1 cellular context compared by ENCODE assay signal in the genomic region with DNA sequence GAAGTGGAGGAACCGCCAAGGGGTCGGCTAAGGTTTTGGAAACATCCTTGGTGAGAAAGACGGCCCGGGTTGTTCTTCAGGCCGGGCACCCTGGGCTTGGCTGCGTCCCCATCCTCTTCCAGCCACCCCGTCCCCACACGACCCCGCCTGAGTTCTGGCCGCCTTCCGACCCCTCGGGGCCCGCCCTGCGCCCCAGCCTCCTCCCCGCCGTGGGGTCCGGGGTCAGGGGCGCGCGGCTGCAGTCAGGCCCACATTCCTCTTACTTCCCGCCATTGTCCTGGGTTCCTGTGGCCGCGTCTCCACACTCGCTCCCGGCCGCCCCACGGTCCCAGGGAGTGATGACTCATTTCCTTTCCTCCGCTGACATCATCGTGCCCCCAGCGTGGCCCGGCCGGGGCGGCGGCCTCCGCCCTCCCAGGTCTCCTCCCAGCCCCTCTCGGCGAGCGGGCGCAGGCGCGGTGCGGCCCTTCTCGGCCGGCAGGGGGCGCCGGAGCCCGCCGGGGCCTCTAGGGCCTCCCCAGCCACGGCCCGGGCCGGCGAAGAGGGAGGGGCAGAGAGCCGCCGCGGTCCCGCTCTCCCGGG.
A peak's percentile ranks its signal among the peaks of the same experiment; 100 is the strongest.
TF ChIP-seq lines count a peak whose summit lies in the region.

No MANE protein-coding gene starts in this region.

TF ChIP-seq in HepG2, 621 proteins besides CTCF, POLR2A, EP300 and RAD21 (continued from another document and continues in another):
- TF ChIP-seq, protein P1, sequence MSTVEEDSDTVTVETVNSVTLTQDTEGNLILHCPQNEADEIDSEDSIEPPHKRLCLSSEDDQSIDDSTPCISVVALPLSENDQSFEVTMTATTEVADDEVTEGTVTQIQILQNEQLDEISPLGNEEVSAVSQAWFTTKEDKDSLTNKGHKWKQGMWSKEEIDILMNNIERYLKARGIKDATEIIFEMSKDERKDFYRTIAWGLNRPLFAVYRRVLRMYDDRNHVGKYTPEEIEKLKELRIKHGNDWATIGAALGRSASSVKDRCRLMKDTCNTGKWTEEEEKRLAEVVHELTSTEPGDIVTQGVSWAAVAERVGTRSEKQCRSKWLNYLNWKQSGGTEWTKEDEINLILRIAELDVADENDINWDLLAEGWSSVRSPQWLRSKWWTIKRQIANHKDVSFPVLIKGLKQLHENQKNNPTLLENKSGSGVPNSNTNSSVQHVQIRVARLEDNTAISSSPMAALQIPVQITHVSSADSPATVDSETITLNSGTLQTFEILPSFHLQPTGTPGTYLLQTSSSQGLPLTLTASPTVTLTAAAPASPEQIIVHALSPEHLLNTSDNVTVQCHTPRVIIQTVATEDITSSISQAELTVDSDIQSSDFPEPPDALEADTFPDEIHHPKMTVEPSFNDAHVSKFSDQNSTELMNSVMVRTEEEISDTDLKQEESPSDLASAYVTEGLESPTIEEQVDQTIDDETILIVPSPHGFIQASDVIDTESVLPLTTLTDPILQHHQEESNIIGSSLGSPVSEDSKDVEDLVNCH (CRISPR knock-in tag; IDR thresholded peaks at IDR 0.05) = no peak
- no peak for TF ChIP-seq ZNF562 (CRISPR knock-in tag; IDR thresholded peaks at IDR 0.05; ENCODE audit: borderline replicate concordance)
- TF ChIP-seq IRX3 (CRISPR knock-in tag; IDR thresholded peaks at IDR 0.05; ENCODE audit: borderline replicate concordance, low read depth) = 0 out of 2 replicates have a peak, but pooled peaks have one; percentile 68
- TF ChIP-seq, protein P2, sequence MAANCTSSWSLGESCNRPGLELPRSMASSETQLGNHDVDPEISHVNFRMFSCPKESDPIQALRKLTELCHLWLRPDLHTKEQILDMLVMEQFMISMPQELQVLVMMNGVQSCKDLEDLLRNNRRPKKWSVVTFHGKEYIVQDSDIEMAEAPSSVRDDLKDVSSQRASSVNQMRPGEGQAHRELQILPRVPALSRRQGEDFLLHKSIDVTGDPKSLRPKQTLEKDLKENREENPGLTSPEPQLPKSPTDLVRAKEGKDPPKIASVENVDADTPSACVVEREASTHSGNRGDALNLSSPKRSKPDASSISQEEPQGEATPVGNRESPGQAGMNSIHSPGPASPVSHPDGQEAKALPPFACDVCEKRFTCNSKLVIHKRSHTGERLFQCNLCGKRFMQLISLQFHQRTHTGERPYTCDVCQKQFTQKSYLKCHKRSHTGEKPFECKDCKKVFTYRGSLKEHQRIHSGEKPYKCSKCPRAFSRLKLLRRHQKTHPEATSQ (CRISPR knock-in tag; IDR thresholded peaks at IDR 0.05; ENCODE audit: borderline replicate concordance) = 0 out of 2 replicates have a peak, but pooled peaks have one; percentile 43
- TF ChIP-seq ZNF558 (CRISPR knock-in tag; IDR thresholded peaks at IDR 0.05; ENCODE audit: borderline replicate concordance) = peak; percentile 90; the same call in 1 of the 2 replicates
- no peak for TF ChIP-seq ZNF101 (CRISPR knock-in tag; IDR thresholded peaks at IDR 0.05; ENCODE audit: borderline replicate concordance, low read depth)
- TF ChIP-seq CENPT (CRISPR knock-in tag; IDR thresholded peaks at IDR 0.05; ENCODE audit: low read depth) = no peak
- peak; percentile 50; the same call in 1 of the 2 replicates for TF ChIP-seq ZNF430 (CRISPR knock-in tag; IDR thresholded peaks at IDR 0.05)
- peak; percentile 67 for TF ChIP-seq ZNF605 (CRISPR knock-in tag; IDR thresholded peaks at IDR 0.05)
- TF ChIP-seq YY1 (IDR thresholded peaks at IDR 0.05; ENCODE audit: insufficient read depth, insufficient replicate concordance, low read depth, low read length) = peak; percentile 76
- no peak for TF ChIP-seq SMAD9 (CRISPR knock-in tag; IDR thresholded peaks at IDR 0.05)
- no peak for TF ChIP-seq KLF9 (CRISPR knock-in tag; IDR thresholded peaks at IDR 0.05; ENCODE audit: low read depth)
- TF ChIP-seq GABPB1 (CRISPR knock-in tag; IDR thresholded peaks at IDR 0.05) = peak; percentile 91
- no peak for TF ChIP-seq FIP1L1 (IDR thresholded peaks at IDR 0.05; ENCODE audit: borderline replicate concordance, insufficient read depth, low read depth, low read length)
- TF ChIP-seq, protein P3, sequence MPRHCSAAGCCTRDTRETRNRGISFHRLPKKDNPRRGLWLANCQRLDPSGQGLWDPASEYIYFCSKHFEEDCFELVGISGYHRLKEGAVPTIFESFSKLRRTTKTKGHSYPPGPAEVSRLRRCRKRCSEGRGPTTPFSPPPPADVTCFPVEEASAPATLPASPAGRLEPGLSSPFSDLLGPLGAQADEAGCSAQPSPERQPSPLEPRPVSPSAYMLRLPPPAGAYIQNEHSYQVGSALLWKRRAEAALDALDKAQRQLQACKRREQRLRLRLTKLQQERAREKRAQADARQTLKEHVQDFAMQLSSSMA (CRISPR knock-in tag; IDR thresholded peaks at IDR 0.05) = no peak
- TF ChIP-seq ZSCAN30 (CRISPR knock-in tag; IDR thresholded peaks at IDR 0.05) = no peak
- TF ChIP-seq, protein P4, sequence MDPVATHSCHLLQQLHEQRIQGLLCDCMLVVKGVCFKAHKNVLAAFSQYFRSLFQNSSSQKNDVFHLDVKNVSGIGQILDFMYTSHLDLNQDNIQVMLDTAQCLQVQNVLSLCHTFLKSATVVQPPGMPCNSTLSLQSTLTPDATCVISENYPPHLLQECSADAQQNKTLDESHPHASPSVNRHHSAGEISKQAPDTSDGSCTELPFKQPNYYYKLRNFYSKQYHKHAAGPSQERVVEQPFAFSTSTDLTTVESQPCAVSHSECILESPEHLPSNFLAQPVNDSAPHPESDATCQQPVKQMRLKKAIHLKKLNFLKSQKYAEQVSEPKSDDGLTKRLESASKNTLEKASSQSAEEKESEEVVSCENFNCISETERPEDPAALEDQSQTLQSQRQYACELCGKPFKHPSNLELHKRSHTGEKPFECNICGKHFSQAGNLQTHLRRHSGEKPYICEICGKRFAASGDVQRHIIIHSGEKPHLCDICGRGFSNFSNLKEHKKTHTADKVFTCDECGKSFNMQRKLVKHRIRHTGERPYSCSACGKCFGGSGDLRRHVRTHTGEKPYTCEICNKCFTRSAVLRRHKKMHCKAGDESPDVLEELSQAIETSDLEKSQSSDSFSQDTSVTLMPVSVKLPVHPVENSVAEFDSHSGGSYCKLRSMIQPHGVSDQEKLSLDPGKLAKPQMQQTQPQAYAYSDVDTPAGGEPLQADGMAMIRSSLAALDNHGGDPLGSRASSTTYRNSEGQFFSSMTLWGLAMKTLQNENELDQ (CRISPR knock-in tag; IDR thresholded peaks at IDR 0.05; ENCODE audit: borderline replicate concordance) = no peak
- TF ChIP-seq, protein P5, sequence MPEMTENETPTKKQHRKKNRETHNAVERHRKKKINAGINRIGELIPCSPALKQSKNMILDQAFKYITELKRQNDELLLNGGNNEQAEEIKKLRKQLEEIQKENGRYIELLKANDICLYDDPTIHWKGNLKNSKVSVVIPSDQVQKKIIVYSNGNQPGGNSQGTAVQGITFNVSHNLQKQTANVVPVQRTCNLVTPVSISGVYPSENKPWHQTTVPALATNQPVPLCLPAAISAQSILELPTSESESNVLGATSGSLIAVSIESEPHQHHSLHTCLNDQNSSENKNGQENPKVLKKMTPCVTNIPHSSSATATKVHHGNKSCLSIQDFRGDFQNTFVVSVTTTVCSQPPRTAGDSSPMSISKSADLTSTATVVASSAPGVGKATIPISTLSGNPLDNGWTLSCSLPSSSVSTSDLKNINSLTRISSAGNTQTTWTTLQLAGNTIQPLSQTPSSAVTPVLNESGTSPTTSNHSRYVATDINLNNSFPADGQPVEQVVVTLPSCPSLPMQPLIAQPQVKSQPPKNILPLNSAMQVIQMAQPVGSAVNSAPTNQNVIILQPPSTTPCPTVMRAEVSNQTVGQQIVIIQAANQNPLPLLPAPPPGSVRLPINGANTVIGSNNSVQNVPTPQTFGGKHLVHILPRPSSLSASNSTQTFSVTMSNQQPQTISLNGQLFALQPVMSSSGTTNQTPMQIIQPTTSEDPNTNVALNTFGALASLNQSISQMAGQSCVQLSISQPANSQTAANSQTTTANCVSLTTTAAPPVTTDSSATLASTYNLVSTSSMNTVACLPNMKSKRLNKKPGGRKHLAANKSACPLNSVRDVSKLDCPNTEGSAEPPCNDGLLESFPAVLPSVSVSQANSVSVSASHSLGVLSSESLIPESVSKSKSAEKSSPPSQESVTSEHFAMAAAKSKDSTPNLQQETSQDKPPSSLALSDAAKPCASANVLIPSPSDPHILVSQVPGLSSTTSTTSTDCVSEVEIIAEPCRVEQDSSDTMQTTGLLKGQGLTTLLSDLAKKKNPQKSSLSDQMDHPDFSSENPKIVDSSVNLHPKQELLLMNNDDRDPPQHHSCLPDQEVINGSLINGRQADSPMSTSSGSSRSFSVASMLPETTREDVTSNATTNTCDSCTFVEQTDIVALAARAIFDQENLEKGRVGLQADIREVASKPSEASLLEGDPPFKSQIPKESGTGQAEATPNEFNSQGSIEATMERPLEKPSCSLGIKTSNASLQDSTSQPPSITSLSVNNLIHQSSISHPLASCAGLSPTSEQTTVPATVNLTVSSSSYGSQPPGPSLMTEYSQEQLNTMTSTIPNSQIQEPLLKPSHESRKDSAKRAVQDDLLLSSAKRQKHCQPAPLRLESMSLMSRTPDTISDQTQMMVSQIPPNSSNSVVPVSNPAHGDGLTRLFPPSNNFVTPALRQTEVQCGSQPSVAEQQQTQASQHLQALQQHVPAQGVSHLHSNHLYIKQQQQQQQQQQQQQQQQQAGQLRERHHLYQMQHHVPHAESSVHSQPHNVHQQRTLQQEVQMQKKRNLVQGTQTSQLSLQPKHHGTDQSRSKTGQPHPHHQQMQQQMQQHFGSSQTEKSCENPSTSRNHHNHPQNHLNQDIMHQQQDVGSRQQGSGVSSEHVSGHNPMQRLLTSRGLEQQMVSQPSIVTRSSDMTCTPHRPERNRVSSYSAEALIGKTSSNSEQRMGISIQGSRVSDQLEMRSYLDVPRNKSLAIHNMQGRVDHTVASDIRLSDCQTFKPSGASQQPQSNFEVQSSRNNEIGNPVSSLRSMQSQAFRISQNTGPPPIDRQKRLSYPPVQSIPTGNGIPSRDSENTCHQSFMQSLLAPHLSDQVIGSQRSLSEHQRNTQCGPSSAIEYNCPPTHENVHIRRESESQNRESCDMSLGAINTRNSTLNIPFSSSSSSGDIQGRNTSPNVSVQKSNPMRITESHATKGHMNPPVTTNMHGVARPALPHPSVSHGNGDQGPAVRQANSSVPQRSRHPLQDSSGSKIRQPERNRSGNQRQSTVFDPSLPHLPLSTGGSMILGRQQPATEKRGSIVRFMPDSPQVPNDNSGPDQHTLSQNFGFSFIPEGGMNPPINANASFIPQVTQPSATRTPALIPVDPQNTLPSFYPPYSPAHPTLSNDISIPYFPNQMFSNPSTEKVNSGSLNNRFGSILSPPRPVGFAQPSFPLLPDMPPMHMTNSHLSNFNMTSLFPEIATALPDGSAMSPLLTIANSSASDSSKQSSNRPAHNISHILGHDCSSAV (CRISPR knock-in tag; IDR thresholded peaks at IDR 0.05; ENCODE audit: borderline replicate concordance) = no peak
- TF ChIP-seq YEATS2 (CRISPR knock-in tag; IDR thresholded peaks at IDR 0.05; ENCODE audit: borderline replicate concordance) = 0 out of 2 replicates have a peak, but pooled peaks have one; percentile 27
- no peak for TF ChIP-seq ZNF382 (CRISPR knock-in tag; IDR thresholded peaks at IDR 0.05; ENCODE audit: borderline replicate concordance)
- no peak for TF ChIP-seq ZNF891 (CRISPR knock-in tag; IDR thresholded peaks at IDR 0.05)
- TF ChIP-seq PLRG1 (conservative IDR thresholded peaks at IDR 0.05) = no peak
- TF ChIP-seq, protein P6, sequence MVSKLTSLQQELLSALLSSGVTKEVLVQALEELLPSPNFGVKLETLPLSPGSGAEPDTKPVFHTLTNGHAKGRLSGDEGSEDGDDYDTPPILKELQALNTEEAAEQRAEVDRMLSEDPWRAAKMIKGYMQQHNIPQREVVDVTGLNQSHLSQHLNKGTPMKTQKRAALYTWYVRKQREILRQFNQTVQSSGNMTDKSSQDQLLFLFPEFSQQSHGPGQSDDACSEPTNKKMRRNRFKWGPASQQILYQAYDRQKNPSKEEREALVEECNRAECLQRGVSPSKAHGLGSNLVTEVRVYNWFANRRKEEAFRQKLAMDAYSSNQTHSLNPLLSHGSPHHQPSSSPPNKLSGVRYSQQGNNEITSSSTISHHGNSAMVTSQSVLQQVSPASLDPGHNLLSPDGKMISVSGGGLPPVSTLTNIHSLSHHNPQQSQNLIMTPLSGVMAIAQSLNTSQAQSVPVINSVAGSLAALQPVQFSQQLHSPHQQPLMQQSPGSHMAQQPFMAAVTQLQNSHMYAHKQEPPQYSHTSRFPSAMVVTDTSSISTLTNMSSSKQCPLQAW (CRISPR knock-in tag; IDR thresholded peaks at IDR 0.05) = no peak
- TF ChIP-seq, protein P7, sequence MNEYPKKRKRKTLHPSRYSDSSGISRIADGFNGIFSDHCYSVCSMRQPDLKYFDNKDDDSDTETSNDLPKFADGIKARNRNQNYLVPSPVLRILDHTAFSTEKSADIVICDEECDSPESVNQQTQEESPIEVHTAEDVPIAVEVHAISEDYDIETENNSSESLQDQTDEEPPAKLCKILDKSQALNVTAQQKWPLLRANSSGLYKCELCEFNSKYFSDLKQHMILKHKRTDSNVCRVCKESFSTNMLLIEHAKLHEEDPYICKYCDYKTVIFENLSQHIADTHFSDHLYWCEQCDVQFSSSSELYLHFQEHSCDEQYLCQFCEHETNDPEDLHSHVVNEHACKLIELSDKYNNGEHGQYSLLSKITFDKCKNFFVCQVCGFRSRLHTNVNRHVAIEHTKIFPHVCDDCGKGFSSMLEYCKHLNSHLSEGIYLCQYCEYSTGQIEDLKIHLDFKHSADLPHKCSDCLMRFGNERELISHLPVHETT (CRISPR knock-in tag; conservative IDR thresholded peaks at IDR 0.05) = peak; percentile 69; the same call in 1 of the 2 replicates
- no peak for TF ChIP-seq SMARCC2 (IDR thresholded peaks at IDR 0.05)
- TF ChIP-seq ZSCAN29 (CRISPR knock-in tag; conservative IDR thresholded peaks at IDR 0.05) = 0 out of 2 replicates have a peak, but pooled peaks have one; percentile 50
- 0 out of 2 replicates have a peak, but pooled peaks have one; percentile 1 for TF ChIP-seq HMG20A (CRISPR knock-in tag; IDR thresholded peaks at IDR 0.05; ENCODE audit: borderline replicate concordance)
- TF ChIP-seq ATAD3A (CRISPR knock-in tag; IDR thresholded peaks at IDR 0.05) = no peak
